1 cellular context compared by ENCODE assay signal in genomic region chr1:27628712-27629111, GRCh38.
A peak's percentile ranks its signal among the peaks of the same experiment; 100 is the strongest.
TF ChIP-seq lines count a peak whose summit lies in the region.

No MANE protein-coding gene starts in this region.

TF ChIP-seq in GM12878, 131 proteins besides CTCF, POLR2A, EP300 and RAD21:
- TF ChIP-seq MEF2A (IDR thresholded peaks at IDR 0.05; ENCODE audit: insufficient read depth, low read depth, low read length) (no peak), NBN (IDR thresholded peaks at IDR 0.05) (0 out of 2 replicates have a peak, but pooled peaks have one; percentile 29), ZNF687 (IDR thresholded peaks at IDR 0.05) (peak; percentile 54), MEF2B (IDR thresholded peaks at IDR 0.05; ENCODE audit: partially characterized antibody, poor library complexity, severe bottlenecking) (peak; percentile 78)
